In genomic region chr5:19547640-19548039, GRCh38 we compare ENCODE assay signal across 14 cellular contexts.
DNase-seq lines count a peak whose midpoint lies in the region; ATAC-seq and TF ChIP-seq lines count a peak whose summit lies in the region.
"Had no signal": no experiment of that assay in that cellular context is flagged by ENCODE, and none has a peak within 500 bp of the region (broad histone marks: within the 10 kb centered on the region; RNA-seq: fewer than 3 reads in every experiment).

No MANE protein-coding gene starts in this region.

- ATAC-seq in GM18870 (IDR thresholded peaks at IDR 0.05; ENCODE audit: unreplicated experiment) (no peak), GM21619 (IDR thresholded peaks at IDR 0.05; ENCODE audit: unreplicated experiment) (no peak)

- peak; percentile 25 for DNase-seq in COLO829 (ENCODE audit: low spot score)
- DNase-seq in NCI-H226 = peak; percentile 32
- DNase-seq in cardiac fibroblast (ENCODE audit: low read depth in 2 of 2) = peak; percentile 46 to 52
- peak; percentile 51 for DNase-seq in left kidney (ENCODE audit: low read depth, low spot score)
- DNase-seq in mesenteric fat pad (ENCODE audit: low spot score) = no peak
- DNase-seq in T-helper 1 cell = no peak
- DNase-seq: activated naive CD4-positive, alpha-beta T cell treated with anti-CD3 and anti-CD28 coated beads for 36 hours; mesendoderm; NCI-H2029 treated with DMSO at 0.1 percent for 48 hours; nucleus accumbens; WERI-Rb-1 had no signal

- no peak for TF ChIP-seq CTCF in cardiac fibroblast (IDR thresholded peaks at IDR 0.05; ENCODE audit: low read depth, low read length)

- no peak overlapping the region for H3K4me3 ChIP-seq in cardiac fibroblast (replicated peaks in 1 of 2; ENCODE audit: low read depth in 2 of 2, low read length in 2 of 2)
- H3K4me3 ChIP-seq: smooth muscle cell had no signal

Comparison
In these comparisons a context has a peak if more than half of its experiments do, and no peak if none do; other contexts are left out.
1. DNase-seq: peak in COLO829 (single experiment), NCI-H226 (single experiment), cardiac fibroblast (2 of 2) and left kidney (single experiment); none in mesenteric fat pad (single experiment) and T-helper 1 cell (0 of 5).